Comparison of ENCODE assay signal across 22 cellular contexts in the genomic region with DNA sequence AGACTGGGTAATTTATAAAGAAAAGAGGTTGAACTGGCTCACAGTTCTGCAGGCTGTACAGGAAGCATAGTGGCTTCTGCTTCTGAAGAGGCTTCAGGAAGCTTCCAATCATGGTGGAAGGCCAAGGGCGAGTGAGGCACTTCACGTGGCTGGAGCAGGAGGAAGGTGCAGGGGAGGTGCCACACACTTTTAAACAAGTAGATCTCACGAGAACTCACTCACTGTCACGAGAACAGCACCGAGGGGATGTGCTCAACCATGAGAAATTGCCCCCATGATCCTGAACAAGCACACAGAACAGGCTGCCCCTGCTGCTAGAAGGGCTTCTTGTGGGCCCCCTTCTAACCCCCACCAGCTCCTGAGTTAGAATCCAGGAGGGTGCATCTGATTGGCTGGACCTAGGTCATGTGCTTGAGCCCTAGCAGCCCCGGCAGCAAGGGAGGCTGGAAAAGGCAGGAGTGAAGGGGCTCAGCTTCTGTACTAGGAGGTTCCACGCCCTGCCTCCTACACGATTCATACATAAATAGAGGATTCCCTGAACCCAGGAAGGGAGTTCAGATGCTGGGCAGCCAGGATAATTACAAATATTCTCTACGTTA.
DNase-seq lines count a peak whose midpoint lies in the region; ATAC-seq, FAIRE-seq and TF ChIP-seq lines count a peak whose summit lies in the region.
"Had no signal": no experiment of that assay in that cellular context is flagged by ENCODE, and none has a peak within 500 bp of the region (broad histone marks: within the 10 kb centered on the region; RNA-seq: fewer than 3 reads in every experiment).

No MANE protein-coding gene starts in this region.

- ATAC-seq in natural killer cell treated with Interleukin-12 subunit alpha and Interleukin-12 subunit beta and Interleukin-15 and Interleukin-18, amount 100 ng/mL, for 72 hours: no peak
- ATAC-seq in natural killer cell (no peak), WTC11 (peak; percentile 49)

- H3K14ac ChIP-seq in mesenchymal stem cell (ENCODE audit: low read length in 2 of 2): no peak overlapping the region

- DNase-seq in natural killer cell treated with Interleukin-12 subunit alpha and Interleukin-12 subunit beta and Interleukin-15 and Interleukin-18, amount 100 ng/mL, for 72 hours (ENCODE audit: low spot score): no peak
- DNase-seq in natural killer cell (no peak), WTC11 (ENCODE audit: low spot score) (no peak), mesenchymal stem cell (no peak), hippocampal formation (lab: John Stamatoyannopoulos, UW) (no peak), COLO668 (lab: John Stamatoyannopoulos, UW; ENCODE audit: unreplicated experiment) (no peak), HTR-8/SVneo (ENCODE audit: insufficient read length, low spot score) (no peak)
- DNase-seq: CD4-positive, CD25-positive, alpha-beta regulatory T cell; H7; NCI-H1092; NCI-H1417 treated with DMSO at 0.1 percent for 48 hours; NCI-H1694 treated with DMSO at 0.1 percent for 48 hours; NCI-H2081; NCI-H2171; NCI-H226; NCI-H510A; PC-9; Right ventricle myocardium superior had no signal

- no peak overlapping the region for H2BK5ac ChIP-seq in mesenchymal stem cell (ENCODE audit: low read depth, low read length, poor library complexity, severe bottlenecking)

- H2AFZ ChIP-seq in mesenchymal stem cell (ENCODE audit: low read depth, low read length): no peak overlapping the region
- H2AFZ ChIP-seq: PC-9 had no signal

- peaks cover 9% of the 10 kb centered on the region for H3K4me1 ChIP-seq in mesenchymal stem cell (ENCODE audit: control insufficient read depth, insufficient read depth, low read depth, low read length)
- H3K4me1 ChIP-seq: SJSA1 had no signal

- TF ChIP-seq CTCF in natural killer cell (IDR thresholded peaks at IDR 0.05): no peak
- TF ChIP-seq CTCF in WTC11 (IDR thresholded peaks at IDR 0.05): no peak

- CTCF ChIA-PET in WTC11 (lab: Charles Lee): interaction anchor here (0.6 kb wide), 1 partner anchor 52 kb away, joined by 4 read pairs; no protein-coding TSS in a partner anchor

- peak overlapping the region; percentile 5 to 60 for H3K27ac Mint-ChIP-seq in natural killer cell treated with Interleukin-12 subunit alpha and Interleukin-12 subunit beta and Interleukin-15 and Interleukin-18, amount 100 ng/mL, for 72 hours
- H3K27ac Mint-ChIP-seq in natural killer cell: no peak overlapping the region
- no peak overlapping the region for H3K27ac Mint-ChIP-seq in WTC11
- H3K27ac Mint-ChIP-seq: CD4-positive, CD25-positive, alpha-beta regulatory T cell had no signal

- no peak overlapping the region for H3K4me2 ChIP-seq in mesenchymal stem cell (ENCODE audit: low read length, poor library complexity, severe bottlenecking)
- H3K4me2 ChIP-seq: BLaER1, KMS-11, PC-9 had no signal

- H4K8ac ChIP-seq in mesenchymal stem cell (ENCODE audit: low read length): no peak overlapping the region

- H3K27me3 Mint-ChIP-seq in natural killer cell treated with Interleukin-12 subunit alpha and Interleukin-12 subunit beta and Interleukin-15 and Interleukin-18, amount 100 ng/mL, for 72 hours: no peaks in the 10 kb centered on the region
- H3K27me3 Mint-ChIP-seq in natural killer cell (ENCODE audit: low read depth in 2 of 2): peaks cover 0 to 4% of the 10 kb centered on the region in 2 donors
- peaks cover 6% of the 10 kb centered on the region for H3K27me3 Mint-ChIP-seq in WTC11 (ENCODE audit: low read depth)

- H2BK12ac ChIP-seq in mesenchymal stem cell (ENCODE audit: low read length in 2 of 2): no peak overlapping the region

- H2AK5ac ChIP-seq in mesenchymal stem cell (ENCODE audit: low read length, severe bottlenecking): peak overlapping the region; percentile 27

- no peaks in the 10 kb centered on the region for H3K9me3 ChIP-seq in mesenchymal stem cell (ENCODE audit: control insufficient read depth, low read length)
- H3K9me3 ChIP-seq: SJSA1 had no signal

- no peak overlapping the region for H3K23ac ChIP-seq in mesenchymal stem cell (ENCODE audit: low read length in 2 of 2)

- no peak overlapping the region for H3K4me3 Mint-ChIP-seq in natural killer cell treated with Interleukin-12 subunit alpha and Interleukin-12 subunit beta and Interleukin-15 and Interleukin-18, amount 100 ng/mL, for 72 hours
- H3K4me3 Mint-ChIP-seq in natural killer cell (no peak overlapping the region), WTC11 (no peak overlapping the region)
- H3K4me3 Mint-ChIP-seq: CD4-positive, CD25-positive, alpha-beta regulatory T cell had no signal

- no peak overlapping the region for H2BK15ac ChIP-seq in mesenchymal stem cell (ENCODE audit: low read depth, poor library complexity, severe bottlenecking)

- WGBS in mesenchymal stem cell: 84% methylated on average over 9 of the region's 9 CpGs

- no peaks in the 10 kb centered on the region for H3K36me3 ChIP-seq in mesenchymal stem cell (ENCODE audit: control insufficient read depth in 1 of 2, insufficient read depth in 2 of 2, low read depth in 1 of 2, low read length in 2 of 2)
- H3K36me3 ChIP-seq: BLaER1, SJSA1 had no signal

- H3K79me1 ChIP-seq in mesenchymal stem cell (replicated peaks; ENCODE audit: low read length, poor library complexity, severe bottlenecking): no peaks in the 10 kb centered on the region

- peaks cover 49 to 51% of the 10 kb centered on the region in 2 donors for H3K4me1 Mint-ChIP-seq in natural killer cell treated with Interleukin-12 subunit alpha and Interleukin-12 subunit beta and Interleukin-15 and Interleukin-18, amount 100 ng/mL, for 72 hours (ENCODE audit: low read depth in 2 of 2)
- H3K4me1 Mint-ChIP-seq in natural killer cell (peaks cover 28 to 57% of the 10 kb centered on the region in 2 donors), WTC11 (peaks cover 52% of the 10 kb centered on the region)

- no peak for FAIRE-seq in HTR-8/SVneo (lab: Jason Lieb, UNC)
- FAIRE-seq: D721Med had no signal

- intact Hi-C loops in natural killer cell (cut with micrococcal nuclease): no loop called here

- H3K4me3 ChIP-seq in mesenchymal stem cell (ENCODE audit: insufficient read depth in 1 of 2, low read depth in 1 of 2, low read length in 2 of 2): no peak overlapping the region
- H3K4me3 ChIP-seq: BLaER1, PC-9, SJSA1 had no signal

- no peaks in the 10 kb centered on the region for H3K27me3 ChIP-seq in mesenchymal stem cell (ENCODE audit: control insufficient read depth in 1 of 2, insufficient read depth in 1 of 2, low read length in 2 of 2)
- H3K27me3 ChIP-seq: BLaER1, SJSA1 had no signal

- H3K9ac ChIP-seq in mesenchymal stem cell (ENCODE audit: low read length): no peak overlapping the region
- H3K9ac ChIP-seq: BLaER1, KMS-11 had no signal

- POLR2A ChIA-PET in WTC11 (lab: Charles Lee): no interaction called here

- H3K27ac ChIP-seq in mesenchymal stem cell (ENCODE audit: low read length, poor library complexity, severe bottlenecking): no peak overlapping the region
- H3K27ac ChIP-seq: BLaER1, KMS-11, PC-9, SJSA1 had no signal

- no peak overlapping the region for H2BK120ac ChIP-seq in mesenchymal stem cell (ENCODE audit: low read depth, low read length)

- H3K9me3 Mint-ChIP-seq in natural killer cell treated with Interleukin-12 subunit alpha and Interleukin-12 subunit beta and Interleukin-15 and Interleukin-18, amount 100 ng/mL, for 72 hours: peaks cover 7% of the 10 kb centered on the region
- peaks cover 0 to 5% of the 10 kb centered on the region in 2 donors for H3K9me3 Mint-ChIP-seq in natural killer cell
- peaks cover 7% of the 10 kb centered on the region for H3K9me3 Mint-ChIP-seq in WTC11

- no peak overlapping the region for H3K18ac ChIP-seq in mesenchymal stem cell (ENCODE audit: low read depth in 1 of 2, low read length in 2 of 2)

- H3K4ac ChIP-seq in mesenchymal stem cell (ENCODE audit: low read depth in 1 of 2, low read length in 2 of 2): no peak overlapping the region

- no peak overlapping the region for H4K91ac ChIP-seq in mesenchymal stem cell (ENCODE audit: low read length)

- H3K36me3 Mint-ChIP-seq in natural killer cell treated with Interleukin-12 subunit alpha and Interleukin-12 subunit beta and Interleukin-15 and Interleukin-18, amount 100 ng/mL, for 72 hours: peaks cover 18% of the 10 kb centered on the region
- H3K36me3 Mint-ChIP-seq in natural killer cell: no peaks in the 10 kb centered on the region
- no peaks in the 10 kb centered on the region for H3K36me3 Mint-ChIP-seq in WTC11
- H3K36me3 Mint-ChIP-seq: CD4-positive, CD25-positive, alpha-beta regulatory T cell had no signal

TF ChIP-seq in WTC11, 78 proteins besides CTCF, POLR2A, EP300 and RAD21 (continues in another document):
- TF ChIP-seq PRDM15 (CRISPR knock-in tag; IDR thresholded peaks at IDR 0.05) (no peak), MYBL2 (CRISPR knock-in tag; IDR thresholded peaks at IDR 0.05) (no peak), ZNF423 (CRISPR knock-in tag; IDR thresholded peaks at IDR 0.05) (no peak), JAZF1 (CRISPR knock-in tag; IDR thresholded peaks at IDR 0.05) (no peak), SP1 (CRISPR knock-in tag; conservative IDR thresholded peaks at IDR 0.05) (no peak)

Comparison
In these comparisons a context has a peak if more than half of its experiments do, and no peak if none do; other contexts are left out.
1. H3K27ac Mint-ChIP-seq: peak in natural killer cell treated with Interleukin-12 subunit alpha and Interleukin-12 subunit beta and Interleukin-15 and Interleukin-18, amount 100 ng/mL, for 72 hours (2 of 2); none in natural killer cell (0 of 2) and WTC11 (single experiment).